17 cellular contexts compared by ENCODE assay signal in the genomic region with DNA sequence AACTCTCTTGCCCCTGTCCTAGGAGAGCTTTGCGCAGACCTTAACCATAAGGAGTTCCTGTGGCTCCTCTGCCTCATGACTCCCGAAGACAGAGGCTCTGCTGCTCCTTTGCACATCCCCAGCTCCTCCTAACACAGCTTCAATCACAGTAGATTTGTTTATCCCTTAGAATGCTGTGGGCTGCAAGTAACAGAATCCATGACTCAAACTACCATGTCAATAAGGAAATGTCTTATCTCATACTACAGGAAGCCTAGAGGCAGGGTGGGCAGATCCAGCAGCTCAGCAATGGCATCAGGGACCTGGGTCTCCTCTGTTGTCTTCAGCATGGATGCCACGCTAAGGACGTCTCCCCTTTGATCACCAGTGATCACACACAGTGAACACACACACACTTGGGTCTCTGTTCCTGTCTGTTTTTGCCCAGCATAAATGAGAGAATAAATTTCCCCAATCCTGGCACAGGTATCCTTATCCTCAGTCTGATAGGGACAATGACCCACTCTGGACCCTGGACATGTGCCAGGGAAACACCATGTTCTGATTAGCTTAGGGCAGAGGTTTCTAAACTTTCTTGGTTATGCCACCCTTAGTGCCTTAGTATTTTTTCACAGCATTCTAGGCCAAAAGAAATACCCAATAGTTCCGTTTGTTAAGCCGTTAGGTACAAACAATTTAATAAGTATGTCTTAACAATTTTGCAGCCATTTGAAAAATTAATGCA. TPM values are rescaled to one million over a fixed set of nuclear protein-coding genes. Genes with fewer than 3 reads are reported as not detected.
DNase-seq lines count a peak whose midpoint lies in the region; ATAC-seq, FAIRE-seq and TF ChIP-seq lines count a peak whose summit lies in the region.
"Had no signal": no experiment of that assay in that cellular context is flagged by ENCODE, and none has a peak within 500 bp of the region (broad histone marks: within the 10 kb centered on the region; RNA-seq: fewer than 3 reads in every experiment).

No MANE protein-coding gene starts in this region.

- H4K20me1 ChIP-seq in PC-3 (ENCODE audit: low read length), result no peaks in the 10 kb centered on the region
- no peaks in the 10 kb centered on the region for H4K20me1 ChIP-seq in K562 (replicated peaks; ENCODE audit: control insufficient read depth, insufficient read depth, low read length)
- H4K20me1 ChIP-seq in HepG2 (ENCODE audit: insufficient read depth, low read length), result no peaks in the 10 kb centered on the region

- TF ChIP-seq CTCF in PC-3 (conservative IDR thresholded peaks at IDR 0.05; ENCODE audit: low read depth, low read length) (no peak), K562 (IDR thresholded peaks at IDR 0.05 in 2 of 3, conservative IDR thresholded peaks at IDR 0.05 in 1 of 3; ENCODE audit: insufficient read depth in 2 of 3, low read depth in 1 of 3, low read length in 3 of 3) (no peak), HepG2 (CRISPR knock-in tag; IDR thresholded peaks at IDR 0.05) (no peak)

- FAIRE-seq in K562 (lab: Jason Lieb, UNC), result no peak
- no peak for FAIRE-seq in HepG2 (lab: Jason Lieb, UNC)
- FAIRE-seq: D721Med had no signal

- no peaks in the 10 kb centered on the region for H3K9me2 ChIP-seq in PC-3 (replicated peaks; ENCODE audit: low read length)

- TF ChIP-seq EP300 in K562 (IDR thresholded peaks at IDR 0.05; ENCODE audit: low read length) (peak; percentile 57; the same call in 1 of the 2 replicates), HepG2 (IDR thresholded peaks at IDR 0.05; ENCODE audit: low read depth in 2 of 2, low read length in 2 of 2) (no peak), HepG2 (CRISPR knock-in tag; IDR thresholded peaks at IDR 0.05; ENCODE audit: borderline replicate concordance) (no peak)

- intact Hi-C loops in PC-3 (cut with micrococcal nuclease) (no loop called here), K562 (cut with micrococcal nuclease) (loop anchor here (2.0 kb wide), 1 partner anchor 31 kb away; no protein-coding TSS in a partner anchor), HepG2 (cut with micrococcal nuclease; ENCODE audit: unreplicated experiment) (no loop called here)

- H3K79me2 ChIP-seq in PC-3 (ENCODE audit: low read length) (no peaks in the 10 kb centered on the region), K562 (ENCODE audit: control insufficient read depth, insufficient read depth, low read length) (no peaks in the 10 kb centered on the region), HepG2 (ENCODE audit: insufficient read depth, low read length) (no peaks in the 10 kb centered on the region)

- H3K36me3 ChIP-seq in PC-3 (ENCODE audit: low read depth, low read length) (no peaks in the 10 kb centered on the region), K562 (ENCODE audit: control insufficient read depth, insufficient read depth, low read length) (no peaks in the 10 kb centered on the region), HepG2 (replicated peaks in 1 of 2; ENCODE audit: control insufficient read depth in 1 of 2, insufficient read depth in 2 of 2, low read length in 2 of 2) (no peaks in the 10 kb centered on the region)

- H3K4me1 ChIP-seq in PC-3 (ENCODE audit: insufficient read depth, low read length) (peaks cover 46% of the 10 kb centered on the region), K562 (replicated peaks in 1 of 2; ENCODE audit: control insufficient read depth in 2 of 2, insufficient read depth in 2 of 2, low read length in 2 of 2) (peaks cover 35 to 53% of the 10 kb centered on the region in 2 experiments), HepG2 (ENCODE audit: insufficient read depth, low read length) (peaks cover 48% of the 10 kb centered on the region)

- CTCF ChIA-PET in PC-3 (lab: Charles Lee) (interaction anchor here (0.7 to 1.0 kb wide), 2 partner anchors 31 to 56 kb away, joined by 3 read pairs; no protein-coding TSS in a partner anchor), K562 (lab: Yijun Ruan, JAX; ENCODE audit: low intra/inter-chr PET ratio) (no interaction called here), HepG2 (lab: Yijun Ruan, JAX; ENCODE audit: low intra/inter-chr PET ratio, low total read pairs) (no interaction called here)

- DNase-seq in EH (ENCODE audit: low read depth) (peak; percentile 60), PC-3 (peak; percentile 49), K562 (ENCODE audit: extremely low read depth in 1 of 4, low spot score in 3 of 4) (no peak), HepG2 (ENCODE audit: low spot score) (no peak), NCI-H1092 treated with DMSO at 0.1 percent for 48 hours (lab: John Stamatoyannopoulos, UW) (no peak)
- DNase-seq in activated effector memory CD4-positive, alpha-beta T cell treated with Interleukin-2 at 50 U/mL for 16 hours, result no peak
- DNase-seq: AML-193, DMS79, H7, NCI-H1694 treated with DMSO at 0.1 percent for 48 hours, NCI-H2227 treated with DMSO at 0.1 percent for 48 hours, NCI-H524 treated with DMSO at 0.1 percent for 48 hours had no signal

- H3K9me3 ChIP-seq in PC-3 (ENCODE audit: low read length) (no peaks in the 10 kb centered on the region), K562 (replicated peaks; ENCODE audit: control insufficient read depth, insufficient read depth, low read depth, low read length) (peaks cover 20% of the 10 kb centered on the region), HepG2 (ENCODE audit: low read length) (no peaks in the 10 kb centered on the region)

- TF ChIP-seq POLR2A in K562 (conservative IDR thresholded peaks at IDR 0.05), result no peak
- TF ChIP-seq POLR2A in HepG2 (IDR thresholded peaks at IDR 0.05; ENCODE audit: insufficient read depth in 1 of 2, low read depth in 2 of 2, low read length in 2 of 2), result no peak

- no peak overlapping the region for H3K27ac ChIP-seq in PC-3 (ENCODE audit: low read length)
- no peak overlapping the region for H3K27ac ChIP-seq in K562 (ENCODE audit: extremely low read depth, low read depth, low read length)
- no peak overlapping the region for H3K27ac ChIP-seq in HepG2 (ENCODE audit: extremely low read length, insufficient read depth, low read length)
- H3K27ac ChIP-seq: 22Rv1, C4-2B had no signal

- H3K27me3 ChIP-seq in PC-3 (ENCODE audit: low read length) (no peaks in the 10 kb centered on the region), K562 (ENCODE audit: control insufficient read depth in 2 of 2, insufficient read depth in 2 of 2, low read length in 2 of 2) (no peaks in the 10 kb centered on the region; a peak in 1 of 5 replicates), HepG2 (ENCODE audit: control insufficient read depth in 1 of 2, insufficient read depth in 2 of 2, low read length in 2 of 2) (peaks cover 0 to 5% of the 10 kb centered on the region in 2 experiments; a peak in 2 of 5 replicates)

- H2AFZ ChIP-seq in PC-3 (ENCODE audit: low read length), result no peak overlapping the region
- no peak overlapping the region for H2AFZ ChIP-seq in K562 (ENCODE audit: low read depth, low read length)
- H2AFZ ChIP-seq in HepG2 (ENCODE audit: low read length), result no peak overlapping the region

- no peaks in the 10 kb centered on the region for H3F3A ChIP-seq in PC-3 (ENCODE audit: low read length, unreplicated experiment)

- TF ChIP-seq RAD21 in K562 (CRISPR knock-in tag; conservative IDR thresholded peaks at IDR 0.05 in 1 of 2, IDR thresholded peaks at IDR 0.05 in 1 of 2) (no peak), HepG2 (CRISPR knock-in tag; IDR thresholded peaks at IDR 0.05) (no peak)

- POLR2A ChIA-PET in PC-3 (lab: Charles Lee; ENCODE audit: unreplicated experiment) (no interaction called here), K562 (lab: Yijun Ruan, JAX) (interaction anchor here (0.7 to 1.5 kb wide), 2 partner anchors 10 to 20 kb away, joined by 4 to 5 read pairs; no protein-coding TSS in a partner anchor), HepG2 (lab: Yijun Ruan, JAX) (no interaction called here)

- H3K9ac ChIP-seq in PC-3 (ENCODE audit: low read length) (no peak overlapping the region), K562 (ENCODE audit: insufficient read depth in 1 of 2, low read depth in 2 of 2, low read length in 2 of 2) (peak overlapping the region in 1 of 2 experiments; percentile 9; a peak in 1 of 4 replicates), HepG2 (ENCODE audit: insufficient read depth, low read depth, low read length) (no peak overlapping the region)

- 81% methylated on average over 6 of the region's 6 CpGs for WGBS in K562 (ENCODE audit: insufficient coverage, low coverage, missing lambda C conversion rate)
- 53% methylated on average over 6 of the region's 6 CpGs for WGBS in HepG2 (ENCODE audit: low lambda C conversion rate)

- BruUV-seq in PC-3 (replicated peaks; lab: Mats Ljungman, UMichigan), result no TSS peak
- BruUV-seq in K562 (replicated peaks; lab: Mats Ljungman, UMichigan), result no TSS peak
- BruUV-seq in HepG2 (replicated peaks; lab: Mats Ljungman, UMichigan), result no TSS peak

- peak; percentile 23 for ATAC-seq in PC-3
- no peak for ATAC-seq in K562
- ATAC-seq in HepG2, result no peak
- ATAC-seq in GM19467 (IDR thresholded peaks at IDR 0.05; ENCODE audit: unreplicated experiment), result no peak
- ATAC-seq in GM21723 (IDR thresholded peaks at IDR 0.05; ENCODE audit: unreplicated experiment), result no peak

- H3K4me2 ChIP-seq in PC-3 (ENCODE audit: low read length), result 0 out of 2 replicates have a peak overlapping the region, but pooled peaks have one; percentile 2
- no peak overlapping the region for H3K4me2 ChIP-seq in K562 (ENCODE audit: insufficient read depth, low read length)
- no peak overlapping the region for H3K4me2 ChIP-seq in HepG2 (ENCODE audit: low read depth, low read length)

- in situ Hi-C loops in K562 (cut with MboI), result no loop called here
- in situ Hi-C loops in HepG2 (cut with HindIII; ENCODE audit: extremely low pct_ligation_motif_present, low pct_unique_long_range_greater_than_20kb), result no loop called here

- H3K4me3 ChIP-seq in PC-3 (ENCODE audit: low read length) (no peak overlapping the region), K562 (no peak overlapping the region), HepG2 (replicated peaks in 1 of 3; ENCODE audit: insufficient read depth in 1 of 3, low read depth in 2 of 3, low read length in 3 of 3) (no peak overlapping the region)

- H3K9me1 ChIP-seq in K562 (ENCODE audit: control insufficient read depth, insufficient read depth, low read length), result no peaks in the 10 kb centered on the region

RNA-seq across cellular contexts. Expression of gene MRPS22, which starts 46.1 kb away (rescaled TPM):
- total RNA-seq in PC-3 (2014; rRNA removed) (73.3 and 77.0 TPM in 2 replicates), K562 (2014; rRNA removed) (193 and 237 TPM in 2 replicates), K562 (2014; rRNA removed; fragmentation: Illumina TruSeq; extraction: Trizol) (202 and 232 TPM in 2 replicates), K562 (2015; rRNA removed; fragmentation: Illumina TruSeq; extraction: Trizol) (216 and 229 TPM in 2 replicates), K562 (2021) (148 and 159 TPM in 2 replicates), HepG2 (2016; rRNA removed; fragmentation: Illumina TruSeq; extraction: Trizol) (113 and 139 TPM in 2 replicates)
- total RNA-seq in K562 (2011; cell fraction: chromatin; rRNA removed; ENCODE audit: low replicate concordance), result 38.6 and 79.2 TPM in 2 replicates
- total RNA-seq in K562 (2011; cell fraction: nucleolus; rRNA removed), result 28.6 and 29.9 TPM in 2 replicates
- total RNA-seq in K562 (2011; cell fraction: nucleoplasm; rRNA removed), result 45.2 and 53.5 TPM in 2 replicates
- polyA plus RNA-seq in K562 (2011; rRNA removed) (131 and 189 TPM in 2 replicates), K562 (2014; fragmentation: Illumina TruSeq; extraction: Trizol) (197 and 219 TPM in 2 replicates), K562 (2014; fragmentation: Nextera tagmentation; extraction: Ambion mirVana) (100 to 1,000 TPM; 330 to 397 TPM), K562 (2014; rRNA removed) (233 and 261 TPM in 2 replicates), HepG2 (2011; rRNA removed) (37.8 and 52.7 TPM in 2 replicates)
- 101 TPM in 2 replicates for polyA plus RNA-seq in K562 (2011; cell fraction: cytosol; rRNA removed)
- polyA plus RNA-seq in K562 (2011; cell fraction: nucleus; rRNA removed), result 42.1 and 51.3 TPM in 2 replicates
- polyA plus RNA-seq in K562 (2012), result 100 and 122 TPM in 2 replicates
- polyA minus RNA-seq in K562 (2011; rRNA and poly(A)+ RNA removed), result 157 and 168 TPM in 2 replicates
- 36.2 and 63.4 TPM in 2 replicates for polyA minus RNA-seq in K562 (2011; cell fraction: cytosol; rRNA and poly(A)+ RNA removed)
- 37.8 and 82.5 TPM in 2 replicates for polyA minus RNA-seq in K562 (2011; cell fraction: nucleus; rRNA and poly(A)+ RNA removed)
- 38.6 and 46.4 TPM in 2 replicates for total RNA-seq in HepG2 (2016; cell fraction: cytosol; rRNA removed; fragmentation: Illumina TruSeq; extraction: Trizol; ENCODE audit: low read depth)
- total RNA-seq in HepG2 (2016; cell fraction: insoluble cytoplasmic fraction; rRNA removed; fragmentation: Illumina TruSeq; extraction: Trizol), result 114 and 134 TPM in 2 replicates
- total RNA-seq in HepG2 (2016; cell fraction: membrane; rRNA removed; fragmentation: Illumina TruSeq; extraction: Trizol), result 49.5 and 56.4 TPM in 2 replicates
- total RNA-seq in HepG2 (2016; cell fraction: nucleus; rRNA removed; fragmentation: Illumina TruSeq; extraction: Trizol), result 67.5 and 73.1 TPM in 2 replicates
- 42.9 and 45.8 TPM in 2 replicates for polyA plus RNA-seq in HepG2 (2011; cell fraction: cytosol; rRNA removed)
- polyA plus RNA-seq in HepG2 (2011; cell fraction: nucleus; rRNA removed), result 21.9 and 27.2 TPM in 2 replicates
- polyA plus RNA-seq in HepG2 (2012), result 40.4 and 53.7 TPM in 2 replicates
- polyA plus RNA-seq in HepG2 (2016; cell fraction: cytosol; fragmentation: Illumina TruSeq; extraction: Trizol; ENCODE audit: low read depth), result 38.9 and 39.2 TPM in 2 replicates
- polyA plus RNA-seq in HepG2 (2016; cell fraction: insoluble cytoplasmic fraction; fragmentation: Illumina TruSeq; extraction: Trizol; ENCODE audit: low read depth), result 121 and 130 TPM in 2 replicates
- 40.0 and 46.6 TPM in 2 replicates for polyA plus RNA-seq in HepG2 (2016; cell fraction: membrane; fragmentation: Illumina TruSeq; extraction: Trizol; ENCODE audit: low read depth)
- 70.7 and 73.3 TPM in 2 replicates for polyA plus RNA-seq in HepG2 (2016; cell fraction: nucleus; fragmentation: Illumina TruSeq; extraction: Trizol; ENCODE audit: insufficient read depth, low read depth)
- polyA minus RNA-seq in HepG2 (2011; rRNA and poly(A)+ RNA removed; ENCODE audit: low replicate concordance), result 13.0 and 15.3 TPM in 2 replicates
- polyA minus RNA-seq in HepG2 (2011; cell fraction: cytosol; rRNA and poly(A)+ RNA removed), result 20.8 and 25.8 TPM in 2 replicates
- 64.6 and 72.1 TPM in 2 replicates for polyA minus RNA-seq in HepG2 (2011; cell fraction: nucleus; rRNA and poly(A)+ RNA removed)

Comparison
In these comparisons a context has a peak if more than half of its experiments do, and no peak if none do; other contexts are left out.
1. DNase-seq: peak in EH (single experiment) and PC-3 (single experiment); none in K562 (0 of 4), HepG2 (single experiment), activated effector memory CD4-positive, alpha-beta T cell treated with Interleukin-2 at 50 U/mL for 16 hours (single experiment) and NCI-H1092 treated with DMSO at 0.1 percent for 48 hours (single experiment).